In the genomic region with DNA sequence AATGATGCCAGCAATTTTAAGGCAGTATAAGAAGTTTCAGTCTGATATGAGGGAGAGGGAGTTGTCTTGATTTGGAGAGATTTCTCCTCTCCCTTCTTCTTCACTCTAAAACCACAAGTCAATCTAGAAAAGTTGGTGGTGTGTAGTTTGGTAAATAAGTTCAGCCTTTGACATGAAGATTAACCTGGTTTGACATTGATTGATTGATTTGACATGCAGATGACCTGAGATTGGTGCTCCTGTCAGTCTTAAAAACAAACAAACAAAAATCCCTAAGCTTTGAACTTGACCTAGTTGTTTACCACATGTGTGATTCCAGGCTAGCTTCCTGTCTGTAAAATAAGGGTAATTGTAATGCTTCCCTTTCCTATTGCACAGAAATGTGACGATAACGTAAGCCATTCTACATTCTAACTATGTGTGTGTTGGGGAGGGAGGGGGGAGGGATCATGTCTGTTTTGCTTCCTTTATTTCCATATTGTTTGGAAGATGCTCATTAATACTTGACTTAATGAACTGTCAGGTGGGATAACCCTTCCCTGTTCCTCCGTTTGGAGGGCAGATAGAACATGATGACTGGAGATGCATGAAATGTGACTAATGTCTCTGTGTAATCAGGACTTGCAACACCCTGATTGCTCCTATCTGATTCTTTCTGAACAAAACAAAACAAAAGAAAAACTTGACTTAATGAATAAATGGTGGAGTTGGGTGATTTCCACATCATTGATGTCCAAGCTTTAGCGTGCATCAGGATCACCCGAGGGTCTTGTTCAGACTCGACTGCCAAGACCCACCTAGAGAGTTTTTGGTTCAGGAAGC, we compare ENCODE assay signal across 9 cellular contexts.
DNase-seq lines count a peak whose midpoint lies in the region; TF ChIP-seq lines count a peak whose summit lies in the region.
"Had no signal": no experiment of that assay in that cellular context is flagged by ENCODE, and none has a peak within 500 bp of the region (broad histone marks: within the 10 kb centered on the region; RNA-seq: fewer than 3 reads in every experiment).

No MANE protein-coding gene starts in this region.

- no peak overlapping the region for H3K56ac ChIP-seq in mesendoderm (ENCODE audit: low read length)

- no peak overlapping the region for H3K4ac ChIP-seq in mesendoderm (ENCODE audit: low read depth, low read length)

- no peak overlapping the region for H2AK5ac ChIP-seq in mesendoderm (ENCODE audit: low read length)

- DNase-seq in AG10803 (ENCODE audit: low read depth) (no peak), LHCN-M2 (ENCODE audit: low read depth) (peak; percentile 28), astrocyte of the spinal cord (ENCODE audit: low read depth, low spot score) (peak; percentile 50), mesendoderm (peak; percentile 84), retina (no peak), WERI-Rb-1 (no peak)
- DNase-seq in stimulated activated CD4-positive, alpha-beta T cell treated with anti-CD3 and anti-CD28 coated beads, Interleukin-12 subunit alpha, Interleukin-12 subunit beta, amount 100 ng/mL, for 4 hours: no peak
- DNase-seq in activated CD4-positive, CD25-positive, alpha-beta regulatory T cell (lab: John Stamatoyannopoulos, UW): no peak
- DNase-seq: NCI-H2081 treated with DMSO at 0.1 percent for 48 hours had no signal

- no peaks in the 10 kb centered on the region for H3K36me3 ChIP-seq in mesendoderm (ENCODE audit: control insufficient read depth, insufficient read depth, low read length)
- no peaks in the 10 kb centered on the region for H3K36me3 ChIP-seq in WERI-Rb-1

- H3K4me3 ChIP-seq in AG10803 (ENCODE audit: low read length) (peak overlapping the region; percentile 28), astrocyte of the spinal cord (ENCODE audit: low read depth, low read length) (no peak overlapping the region), mesendoderm (ENCODE audit: low read length) (no peak overlapping the region), WERI-Rb-1 (ENCODE audit: low read depth, low read length) (no peak overlapping the region)

- no peak overlapping the region for H2BK120ac ChIP-seq in mesendoderm (ENCODE audit: low read depth, low read length)

- TF ChIP-seq CTCF in AG10803 (conservative IDR thresholded peaks at IDR 0.05; ENCODE audit: low read length): no peak
- no peak for TF ChIP-seq CTCF in astrocyte of the spinal cord (IDR thresholded peaks at IDR 0.05; ENCODE audit: low read depth, low read length)
- TF ChIP-seq CTCF in WERI-Rb-1 (IDR thresholded peaks at IDR 0.05; ENCODE audit: low read depth, low read length): no peak

- no peak overlapping the region for H2BK5ac ChIP-seq in mesendoderm (ENCODE audit: low read length)

- no peak overlapping the region for H4K8ac ChIP-seq in mesendoderm (ENCODE audit: low read depth, low read length)

- H3K27ac ChIP-seq in mesendoderm (ENCODE audit: low read depth, low read length) (no peak overlapping the region), WERI-Rb-1 (no peak overlapping the region)

- H3K23ac ChIP-seq in mesendoderm (ENCODE audit: low read length): no peak overlapping the region

- in situ Hi-C loops in astrocyte of the spinal cord (cut with HindIII; ENCODE audit: low sequenced_read_pairs): no loop called here

- H3K18ac ChIP-seq in mesendoderm (ENCODE audit: low read length): no peak overlapping the region

- no peaks in the 10 kb centered on the region for H3K79me2 ChIP-seq in mesendoderm (ENCODE audit: control insufficient read depth, insufficient read depth, low read length)

- no CpG with 5 or more reads among the region's 6 CpGs for WGBS in mesendoderm (ENCODE audit: extremely low coverage, insufficient coverage, low lambda C conversion rate)

- H3K9ac ChIP-seq in mesendoderm (ENCODE audit: low read length): no peak overlapping the region

- H3K4me2 ChIP-seq in mesendoderm (ENCODE audit: low read length): no peak overlapping the region

- H3K27me3 ChIP-seq in mesendoderm (ENCODE audit: insufficient read depth, low read length, poor library complexity): no peaks in the 10 kb centered on the region
- no peaks in the 10 kb centered on the region for H3K27me3 ChIP-seq in WERI-Rb-1 (ENCODE audit: insufficient read depth, low read depth, severe bottlenecking)

- no peaks in the 10 kb centered on the region for H3K79me1 ChIP-seq in mesendoderm (ENCODE audit: low read length)

- H3K9me3 ChIP-seq in WERI-Rb-1 (ENCODE audit: severe bottlenecking): peaks cover 5% of the 10 kb centered on the region

- H3K4me1 ChIP-seq in mesendoderm (ENCODE audit: control insufficient read depth, low read depth, low read length): peaks cover 8% of the 10 kb centered on the region

- H2BK15ac ChIP-seq in mesendoderm (replicated peaks; ENCODE audit: low read depth): no peak overlapping the region

- no peak overlapping the region for H4K5ac ChIP-seq in mesendoderm (ENCODE audit: low read length)

Comparison
In these comparisons a context has a peak if more than half of its experiments do, and no peak if none do; other contexts are left out.
1. DNase-seq: peak in LHCN-M2 (single experiment), astrocyte of the spinal cord (single experiment) and mesendoderm (single experiment); none in AG10803 (single experiment), retina (single experiment), WERI-Rb-1 (single experiment), stimulated activated CD4-positive, alpha-beta T cell treated with anti-CD3 and anti-CD28 coated beads, Interleukin-12 subunit alpha, Interleukin-12 subunit beta, amount 100 ng/mL, for 4 hours (single experiment) and activated CD4-positive, CD25-positive, alpha-beta regulatory T cell (0 of 4).